In the genomic region with DNA sequence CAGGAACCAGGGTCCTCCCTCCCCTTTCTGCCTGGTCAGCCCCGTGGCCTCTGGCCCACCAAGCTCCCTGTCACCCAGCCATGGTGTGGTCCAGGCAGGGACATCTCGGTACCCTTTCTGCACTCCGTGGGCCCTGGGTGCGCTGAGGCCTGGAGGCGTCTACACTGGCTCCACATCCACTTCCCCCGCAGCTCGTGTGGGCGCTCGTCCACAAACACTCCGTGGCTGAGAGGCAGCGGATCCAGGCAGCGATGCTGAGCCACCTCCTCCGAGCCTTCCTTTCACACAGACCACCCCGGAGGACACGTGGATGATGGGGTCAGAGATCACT, we compare ENCODE assay signal across 19 cellular contexts. TPM values are rescaled to one million over a fixed set of nuclear protein-coding genes. Genes with fewer than 3 reads are reported as not detected.
DNase-seq lines count a peak whose midpoint lies in the region; ATAC-seq, FAIRE-seq and TF ChIP-seq lines count a peak whose summit lies in the region.
"Had no signal": no experiment of that assay in that cellular context is flagged by ENCODE, and none has a peak within 500 bp of the region (broad histone marks: within the 10 kb centered on the region; RNA-seq: fewer than 3 reads in every experiment).

No MANE protein-coding gene starts in this region.

- in situ Hi-C loops in G401 (cut with HindIII; ENCODE audit: low sequenced_read_pairs) = no loop called here

- H3K4me2 ChIP-seq in neuronal stem cell (ENCODE audit: insufficient read depth, low read length, poor library complexity, severe bottlenecking) (no peak overlapping the region), PC-3 (ENCODE audit: low read length) (no peak overlapping the region)
- H3K4me2 ChIP-seq: A549 had no signal

- no peaks in the 10 kb centered on the region for H3K9me3 ChIP-seq in right atrium auricular region
- no peaks in the 10 kb centered on the region for H3K9me3 ChIP-seq in neuronal stem cell (replicated peaks in 1 of 2; ENCODE audit: control insufficient read depth in 2 of 2, insufficient read depth in 1 of 2, low read depth in 1 of 2, low read length in 2 of 2)
- no peaks in the 10 kb centered on the region for H3K9me3 ChIP-seq in PC-3 (ENCODE audit: low read length)
- H3K9me3 ChIP-seq: A549 had no signal

- no peaks in the 10 kb centered on the region for H4K20me1 ChIP-seq in PC-3 (ENCODE audit: low read length)

- H4K8ac ChIP-seq in neuronal stem cell (ENCODE audit: low read depth, low read length) = no peak overlapping the region

- H3K79me2 ChIP-seq in PC-3 (ENCODE audit: low read length) = no peaks in the 10 kb centered on the region

- H3K27ac ChIP-seq in right atrium auricular region (no peak overlapping the region), neuronal stem cell (replicated peaks; ENCODE audit: low read length) (no peak overlapping the region), PC-3 (ENCODE audit: low read length) (no peak overlapping the region)
- H3K27ac ChIP-seq: 22Rv1, A549, C4-2B, HL-60 had no signal

- intact Hi-C loops in Right ventricle myocardium inferior (cut with DNase I) = no loop called here
- intact Hi-C loops in PC-3 (cut with micrococcal nuclease) = no loop called here

- DNase-seq in Right ventricle myocardium inferior (ENCODE audit: missing footprints) = peak; percentile 27
- no peak for DNase-seq in right atrium auricular region (ENCODE audit: low spot score)
- no peak for DNase-seq in bronchial epithelial cell (ENCODE audit: low read depth)
- no peak for DNase-seq in neuronal stem cell (ENCODE audit: low spot score)
- no peak for DNase-seq in activated naive CD4-positive, alpha-beta T cell treated with anti-CD3 and anti-CD28 coated beads, Interleukin-2, amount 50 U/mL, for 16 hours
- no peak for DNase-seq in G401 (ENCODE audit: low spot score)
- no peak for DNase-seq in PC-3
- DNase-seq: AML-193, DMS153, DMS79, GF-D8, HCEC 1CT had no signal

- H3K4me3 ChIP-seq in right atrium auricular region (no peak overlapping the region), bronchial epithelial cell (ENCODE audit: low read depth, low read length) (no peak overlapping the region), neuronal stem cell (ENCODE audit: low read length in 2 of 2) (no peak overlapping the region), PC-3 (ENCODE audit: low read length) (no peak overlapping the region)
- H3K4me3 ChIP-seq: A549 had no signal

- no peak overlapping the region for H2AFZ ChIP-seq in neuronal stem cell (ENCODE audit: low read length)
- H2AFZ ChIP-seq in PC-3 (ENCODE audit: low read length) = no peak overlapping the region

- H3K36me3 ChIP-seq in right atrium auricular region (peaks cover 45% of the 10 kb centered on the region), bronchial epithelial cell (ENCODE audit: control insufficient read depth, insufficient read depth, low read length) (peaks cover 12% of the 10 kb centered on the region), neuronal stem cell (replicated peaks in 1 of 2; ENCODE audit: control insufficient read depth in 2 of 2, insufficient read depth in 2 of 2, low read length in 2 of 2) (peaks cover 23 to 51% of the 10 kb centered on the region in 2 donors), PC-3 (ENCODE audit: low read depth, low read length) (no peaks in the 10 kb centered on the region)

- H3K79me1 ChIP-seq in neuronal stem cell (ENCODE audit: low read depth, low read length) = peaks cover 8% of the 10 kb centered on the region

- H4K91ac ChIP-seq in neuronal stem cell (ENCODE audit: low read depth, low read length, poor library complexity) = no peak overlapping the region

- no peak overlapping the region for H3K14ac ChIP-seq in neuronal stem cell (ENCODE audit: low read length)

- no TSS peak for BruUV-seq in PC-3 (replicated peaks; lab: Mats Ljungman, UMichigan)

- H2BK15ac ChIP-seq in neuronal stem cell (ENCODE audit: low read length) = no peak overlapping the region

- no peak overlapping the region for H2AK5ac ChIP-seq in neuronal stem cell (ENCODE audit: low read depth, low read length)

- H3K27me3 ChIP-seq in right atrium auricular region (no peaks in the 10 kb centered on the region), bronchial epithelial cell (ENCODE audit: control insufficient read depth, insufficient read depth, low read length) (no peaks in the 10 kb centered on the region), neuronal stem cell (ENCODE audit: control insufficient read depth in 3 of 3, insufficient read depth in 3 of 3, low read depth in 1 of 3, low read length in 3 of 3) (no peaks in the 10 kb centered on the region), PC-3 (ENCODE audit: low read length) (no peaks in the 10 kb centered on the region)

- no peaks in the 10 kb centered on the region for H3K9me2 ChIP-seq in PC-3 (replicated peaks; ENCODE audit: low read length)

- WGBS in neuronal stem cell (ENCODE audit: extremely low coverage in 2 of 2, insufficient read length in 2 of 2, insufficient replicate concordance in 1 of 2), 2 donors = no CpG with 5 or more reads among the region's 15 CpGs

- H2BK5ac ChIP-seq in neuronal stem cell (ENCODE audit: low read length) = no peak overlapping the region

- ATAC-seq in Right ventricle myocardium inferior = no peak
- ATAC-seq in PC-3 = no peak
- ATAC-seq: A549 had no signal

- H3K4ac ChIP-seq in neuronal stem cell (ENCODE audit: low read length) = no peak overlapping the region

- H2BK120ac ChIP-seq in neuronal stem cell (ENCODE audit: low read depth, low read length) = no peak overlapping the region

- no peak overlapping the region for H3K23ac ChIP-seq in neuronal stem cell (ENCODE audit: low read depth, low read length, poor library complexity)

- POLR2A ChIA-PET in PC-3 (lab: Charles Lee; ENCODE audit: unreplicated experiment) = no interaction called here

- H3K4me1 ChIP-seq in right atrium auricular region (no peaks in the 10 kb centered on the region), neuronal stem cell (ENCODE audit: control insufficient read depth in 2 of 2, insufficient read depth in 1 of 2, low read depth in 1 of 2, low read length in 2 of 2) (no peaks in the 10 kb centered on the region), PC-3 (ENCODE audit: insufficient read depth, low read length) (no peaks in the 10 kb centered on the region)
- H3K4me1 ChIP-seq: A549 had no signal

- H3F3A ChIP-seq in PC-3 (ENCODE audit: low read length, unreplicated experiment) = no peaks in the 10 kb centered on the region

- peak; percentile 43 for FAIRE-seq in bronchial epithelial cell (lab: Jason Lieb, UNC)
- FAIRE-seq: A549, H1 had no signal

- H2BK12ac ChIP-seq in neuronal stem cell (ENCODE audit: low read length) = no peak overlapping the region

- CTCF ChIA-PET in PC-3 (lab: Charles Lee) = no interaction called here

- TF ChIP-seq CTCF in right atrium auricular region (IDR thresholded peaks at IDR 0.05) (no peak), bronchial epithelial cell (IDR thresholded peaks at IDR 0.05; ENCODE audit: insufficient read depth, low read length, severe bottlenecking) (no peak), PC-3 (conservative IDR thresholded peaks at IDR 0.05; ENCODE audit: low read depth, low read length) (no peak)

- H3K9ac ChIP-seq in neuronal stem cell (ENCODE audit: low read depth, low read length, poor library complexity) (peak overlapping the region; percentile 60), PC-3 (ENCODE audit: low read length) (no peak overlapping the region)

- H3K18ac ChIP-seq in neuronal stem cell (ENCODE audit: low read length) = no peak overlapping the region

RNA-seq across cellular contexts. Expression of gene RNH1, which starts 16.1 kb away (rescaled TPM):
- total RNA-seq in Right ventricle myocardium inferior = 190 TPM
- total RNA-seq in right atrium auricular region = 100 to 1,000 TPM; 185 to 248 TPM
- 361 and 427 TPM in 2 replicates for total RNA-seq in bronchial epithelial cell
- polyA plus RNA-seq in neuronal stem cell (2013, experiment 1 of 2) = 35.7 TPM
- polyA plus RNA-seq in neuronal stem cell (2013, experiment 2 of 2) = 35.1 TPM
- total RNA-seq in G401 (2014; rRNA removed; shearing (Covaris generic)) = 164 and 168 TPM in 2 replicates
- 258 and 300 TPM in 2 replicates for total RNA-seq in PC-3 (2014; rRNA removed)

RNA-seq across cellular contexts. Expression of gene PTDSS2, which starts 40.8 kb away (rescaled TPM):
- total RNA-seq in Right ventricle myocardium inferior (27.8 TPM), right atrium auricular region (10 to 100 TPM; 26.8 to 32.5 TPM), bronchial epithelial cell (26.3 and 29.4 TPM in 2 replicates), PC-3 (2014; rRNA removed) (53.0 and 91.0 TPM in 2 replicates)
- 27.4 TPM for polyA plus RNA-seq in neuronal stem cell (2013, experiment 1 of 2)
- polyA plus RNA-seq in neuronal stem cell (2013, experiment 2 of 2) = 26.0 TPM
- total RNA-seq in G401 (2014; rRNA removed; shearing (Covaris generic)) = 78.1 and 84.1 TPM in 2 replicates

RNA-seq across cellular contexts. Expression of gene HRAS, which starts 44.5 kb away (rescaled TPM):
- 57.5 TPM for total RNA-seq in Right ventricle myocardium inferior
- 10 to 100 TPM; 31.7 to 48.1 TPM for total RNA-seq in right atrium auricular region
- total RNA-seq in bronchial epithelial cell = 150 and 199 TPM in 2 replicates
- polyA plus RNA-seq in neuronal stem cell (2013, experiment 1 of 2) = 26.4 TPM
- 25.5 TPM for polyA plus RNA-seq in neuronal stem cell (2013, experiment 2 of 2)
- 51.7 and 60.1 TPM in 2 replicates for total RNA-seq in G401 (2014; rRNA removed; shearing (Covaris generic))
- total RNA-seq in PC-3 (2014; rRNA removed) = 128 and 167 TPM in 2 replicates

RNA-seq across cellular contexts. Expression of gene LRRC56, which starts 46.4 kb away (rescaled TPM):
- 0.16 TPM for total RNA-seq in Right ventricle myocardium inferior
- total RNA-seq in right atrium auricular region = under 1 TPM; 0.12 to 0.15 TPM
- total RNA-seq in bronchial epithelial cell = 0.26 and 0.38 TPM in 2 replicates
- polyA plus RNA-seq in neuronal stem cell (2013, experiment 1 of 2) = 1.1 TPM
- 1.2 TPM for polyA plus RNA-seq in neuronal stem cell (2013, experiment 2 of 2)
- total RNA-seq in G401 (2014; rRNA removed; shearing (Covaris generic)) = 0.03 and 1.0 TPM in 2 replicates
- total RNA-seq in PC-3 (2014; rRNA removed) = 1.0 and 1.5 TPM in 2 replicates
- total RNA-seq: HT1080 had no signal

RNA-seq across cellular contexts. Expression of gene ANO9, which starts 49.1 kb away (rescaled TPM):
- total RNA-seq in Right ventricle myocardium inferior (0.41 TPM), right atrium auricular region (under 1 TPM; 0.11 to 0.75 TPM), bronchial epithelial cell (7.4 and 9.2 TPM in 2 replicates), PC-3 (2014; rRNA removed) (16.6 and 22.5 TPM in 2 replicates)
- polyA plus RNA-seq in neuronal stem cell (2013, experiment 1 of 2) = 2.8 TPM
- polyA plus RNA-seq in neuronal stem cell (2013, experiment 2 of 2) = 1.9 TPM
- total RNA-seq in G401 (2014; rRNA removed; shearing (Covaris generic)) = 0.31 and 0.98 TPM in 2 replicates
- total RNA-seq: HT1080 had no signal
- polyA plus RNA-seq: BJ had no signal
